ENCODE assay signal across 23 cellular contexts in the genomic region with DNA sequence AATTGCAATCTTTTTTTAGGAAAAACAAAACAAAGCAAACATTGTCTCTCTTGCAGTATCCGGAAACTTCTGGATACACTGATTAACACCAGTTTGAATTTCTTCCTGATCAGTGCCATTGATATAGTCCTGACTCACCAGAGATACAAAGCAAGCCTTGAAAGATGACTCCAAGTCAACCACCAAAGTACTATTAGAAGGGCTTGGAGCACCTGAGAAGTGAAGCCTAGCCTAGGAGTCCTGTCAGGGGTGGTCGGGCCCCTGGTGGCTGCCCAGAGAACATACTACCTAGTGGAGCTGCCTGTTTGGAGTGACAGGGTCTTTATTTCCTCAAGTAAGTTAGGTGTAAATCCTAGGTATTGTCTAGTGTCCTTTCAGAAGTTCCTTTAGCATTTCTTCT.
DNase-seq lines count a peak whose midpoint lies in the region; ATAC-seq, FAIRE-seq and TF ChIP-seq lines count a peak whose summit lies in the region.
"Had no signal": no experiment of that assay in that cellular context is flagged by ENCODE, and none has a peak within 500 bp of the region (broad histone marks: within the 10 kb centered on the region; RNA-seq: fewer than 3 reads in every experiment).

No MANE protein-coding gene starts in this region.

- no peak overlapping the region for H4K91ac ChIP-seq in H1 (replicated peaks; ENCODE audit: insufficient read length, low read length)

- no peaks in the 10 kb centered on the region for H3K79me2 ChIP-seq in HepG2 (ENCODE audit: insufficient read depth, low read length)
- H3K79me2 ChIP-seq in H1 (ENCODE audit: control insufficient read depth in 1 of 2, insufficient read depth in 2 of 2, low read length in 2 of 2), result no peaks in the 10 kb centered on the region

- no peak for TF ChIP-seq POLR2A in HepG2 (IDR thresholded peaks at IDR 0.05; ENCODE audit: insufficient read depth in 1 of 2, low read depth in 2 of 2, low read length in 2 of 2)
- no peak for TF ChIP-seq POLR2A in right lobe of liver (IDR thresholded peaks at IDR 0.05)
- TF ChIP-seq POLR2A in NB4 (IDR thresholded peaks at IDR 0.05; ENCODE audit: extremely low read depth, insufficient read length), result no peak
- no peak for TF ChIP-seq POLR2A in H1 (IDR thresholded peaks at IDR 0.05; ENCODE audit: control extremely low read depth in 1 of 2, low read depth in 2 of 2, low read length in 2 of 2)
- TF ChIP-seq POLR2A in heart left ventricle (IDR thresholded peaks at IDR 0.05), result no peak

- FAIRE-seq in HepG2 (lab: Jason Lieb, UNC) (no peak), H1 (lab: Jason Lieb, UNC) (no peak)

- H2BK12ac ChIP-seq in H1 (ENCODE audit: low read depth, low read length), result no peak overlapping the region

- H3K4ac ChIP-seq in H1 (replicated peaks; ENCODE audit: insufficient read length, low read depth, low read length), result no peak overlapping the region

- no peak overlapping the region for H2AK5ac ChIP-seq in H1 (ENCODE audit: low read depth, low read length)

- CTCF ChIA-PET in HepG2 (lab: Yijun Ruan, JAX; ENCODE audit: low intra/inter-chr PET ratio, low total read pairs) (no interaction called here), H1 (lab: Charles Lee; ENCODE audit: partially characterized antibody) (interaction anchor here (0.7 to 0.8 kb wide), 2 partner anchors 15 to 63 kb away, joined by 3 read pairs; no protein-coding TSS in a partner anchor)

- TF ChIP-seq EP300 in HepG2 (IDR thresholded peaks at IDR 0.05; ENCODE audit: low read depth in 2 of 2, low read length in 2 of 2), result no peak
- TF ChIP-seq EP300 in HepG2 (CRISPR knock-in tag; IDR thresholded peaks at IDR 0.05; ENCODE audit: borderline replicate concordance), result no peak
- no peak for TF ChIP-seq EP300 in H1 (IDR thresholded peaks at IDR 0.05; ENCODE audit: borderline replicate concordance in 1 of 2, low read depth in 2 of 2, low read length in 2 of 2)

- H3K36me3 Mint-ChIP-seq in type B pancreatic cell, result no peaks in the 10 kb centered on the region
- H3K36me3 Mint-ChIP-seq: activated naive CD8-positive, alpha-beta T cell treated with anti-CD3 and anti-CD28 coated beads for 36 hours had no signal

- BruUV-seq in HepG2 (replicated peaks; lab: Mats Ljungman, UMichigan), result no TSS peak

- no peak overlapping the region for H3K18ac ChIP-seq in H1 (ENCODE audit: extremely low read depth, low read length)

- intact Hi-C loops in HepG2 (cut with micrococcal nuclease; ENCODE audit: unreplicated experiment) (no loop called here), right lobe of liver (cut with DNase I) (no loop called here), heart left ventricle (cut with DNase I) (no loop called here)

- no peak overlapping the region for H3K14ac ChIP-seq in H1 (ENCODE audit: insufficient read length)

- in situ Hi-C loops in HepG2 (cut with HindIII; ENCODE audit: extremely low pct_ligation_motif_present, low pct_unique_long_range_greater_than_20kb), result no loop called here

- TF ChIP-seq CTCF in HepG2 (CRISPR knock-in tag; IDR thresholded peaks at IDR 0.05), result no peak
- TF ChIP-seq CTCF in right lobe of liver (IDR thresholded peaks at IDR 0.05), result no peak
- no peak for TF ChIP-seq CTCF in NB4 (IDR thresholded peaks at IDR 0.05; ENCODE audit: low read depth, low read length)
- peak; percentile 16 to 49 (median 38); a peak in 3 of 4 replicates for TF ChIP-seq CTCF in H1 (IDR thresholded peaks at IDR 0.05; ENCODE audit: control extremely low read depth in 1 of 3, insufficient read depth in 1 of 3, low read depth in 1 of 3, low read length in 3 of 3)
- TF ChIP-seq CTCF in type B pancreatic cell (conservative IDR thresholded peaks at IDR 0.05), result peak; percentile 29
- TF ChIP-seq CTCF in heart left ventricle (IDR thresholded peaks at IDR 0.05), result no peak

- no peaks in the 10 kb centered on the region for H3K23me2 ChIP-seq in H1 (ENCODE audit: low read depth, low read length)

- no peak overlapping the region for H3K23ac ChIP-seq in H1 (ENCODE audit: insufficient read length)

- DNase-seq in HepG2 (ENCODE audit: low spot score) (no peak), right lobe of liver (no peak), NB4 (ENCODE audit: low read depth) (peak; percentile 4), H1 (ENCODE audit: low read depth in 1 of 2, low spot score in 2 of 2) (no peak), type B pancreatic cell (ENCODE audit: extremely low spot score, unreplicated experiment) (no peak), heart left ventricle (no peak)
- DNase-seq in stimulated activated naive CD4-positive, alpha-beta T cell treated with Interleukin-2 at 50 U/mL for 16 hours (lab: John Stamatoyannopoulos, UW), result no peak
- DNase-seq: ACHN; activated naive CD8-positive, alpha-beta T cell treated with anti-CD3 and anti-CD28 coated beads for 36 hours; C1 segment of cervical spinal cord; effector memory CD4-positive, alpha-beta T cell; IMR-90; left ventricle myocardium inferior; MM.1S; mucosa of descending colon; NCI-H1694 treated with DMSO at 0.1 percent for 48 hours; OCI-M1; tibial artery had no signal

- H3K36me3 ChIP-seq in HepG2 (replicated peaks in 1 of 2; ENCODE audit: control insufficient read depth in 1 of 2, insufficient read depth in 2 of 2, low read length in 2 of 2), result no peaks in the 10 kb centered on the region
- no peaks in the 10 kb centered on the region for H3K36me3 ChIP-seq in right lobe of liver
- no peaks in the 10 kb centered on the region for H3K36me3 ChIP-seq in H1 (ENCODE audit: control insufficient read depth in 2 of 4, insufficient read depth in 4 of 4, low read length in 3 of 4)
- H3K36me3 ChIP-seq in heart left ventricle, result no peaks in the 10 kb centered on the region
- H3K36me3 ChIP-seq: left ventricle myocardium inferior, tibial artery had no signal

- H3K4me2 ChIP-seq in HepG2 (ENCODE audit: low read depth, low read length) (no peak overlapping the region), H1 (ENCODE audit: insufficient read depth in 1 of 2, low read depth in 2 of 2, low read length in 2 of 2) (no peak overlapping the region)

- H3K27me3 ChIP-seq in HepG2 (ENCODE audit: control insufficient read depth in 1 of 2, insufficient read depth in 2 of 2, low read length in 2 of 2) (no peaks in the 10 kb centered on the region), right lobe of liver (no peaks in the 10 kb centered on the region), H1 (replicated peaks in 1 of 4; ENCODE audit: control insufficient read depth in 3 of 4, extremely low read depth in 1 of 4, insufficient read depth in 3 of 4, low read length in 3 of 4) (no peaks in the 10 kb centered on the region), heart left ventricle (peaks cover 0 to 11% (median 0%) of the 10 kb centered on the region in 9 donors)
- H3K27me3 ChIP-seq: tibial artery had no signal

- no peak overlapping the region for H4K8ac ChIP-seq in H1 (ENCODE audit: extremely low read depth, insufficient read depth, low read length)

- H2BK15ac ChIP-seq in H1 (ENCODE audit: low read length), result no peak overlapping the region

- ATAC-seq in HepG2 (peak; percentile 50; the same call in 1 of the 3 replicates), right lobe of liver (no peak), HG02759 (IDR thresholded peaks at IDR 0.05; ENCODE audit: unreplicated experiment) (no peak), heart left ventricle (no peak)
- ATAC-seq: mucosa of descending colon had no signal

- H3K4me3 ChIP-seq in HepG2 (replicated peaks in 1 of 3; ENCODE audit: insufficient read depth in 1 of 3, low read depth in 2 of 3, low read length in 3 of 3), result no peak overlapping the region
- no peak overlapping the region for H3K4me3 ChIP-seq in right lobe of liver
- H3K4me3 ChIP-seq in NB4 (ENCODE audit: low read depth, low read length), result no peak overlapping the region
- H3K4me3 ChIP-seq in H1 (ENCODE audit: extremely low read depth in 1 of 4, insufficient read depth in 2 of 4, low read depth in 3 of 4, low read length in 4 of 4), result no peak overlapping the region
- H3K4me3 ChIP-seq in heart left ventricle, result no peak overlapping the region
- H3K4me3 ChIP-seq: left ventricle myocardium inferior, mucosa of descending colon, tibial artery had no signal

- H3K9me3 ChIP-seq in HepG2 (ENCODE audit: low read length) (no peaks in the 10 kb centered on the region), right lobe of liver (no peaks in the 10 kb centered on the region), H1 (ENCODE audit: insufficient read depth in 2 of 2, low read depth in 1 of 2, low read length in 1 of 2) (no peaks in the 10 kb centered on the region), heart left ventricle (no peaks in the 10 kb centered on the region)
- H3K9me3 ChIP-seq: left ventricle myocardium inferior, mucosa of descending colon, tibial artery had no signal

- H3K4me1 Mint-ChIP-seq in type B pancreatic cell (ENCODE audit: unreplicated experiment), result no peaks in the 10 kb centered on the region
- H3K4me1 Mint-ChIP-seq: neural crest cell had no signal

- H3K4me1 ChIP-seq in HepG2 (ENCODE audit: insufficient read depth, low read length) (no peaks in the 10 kb centered on the region), right lobe of liver (no peaks in the 10 kb centered on the region), H1 (replicated peaks in 1 of 4; ENCODE audit: control insufficient read depth in 3 of 4, insufficient read depth in 4 of 4, low read length in 3 of 4) (no peaks in the 10 kb centered on the region), heart left ventricle (no peaks in the 10 kb centered on the region)
- H3K4me1 ChIP-seq: left ventricle myocardium inferior, tibial artery had no signal

- TF ChIP-seq RAD21 in HepG2 (CRISPR knock-in tag; IDR thresholded peaks at IDR 0.05) (no peak), H1 (IDR thresholded peaks at IDR 0.05 in 1 of 2, conservative IDR thresholded peaks at IDR 0.05 in 1 of 2; ENCODE audit: low read depth in 2 of 2, low read length in 2 of 2) (peak; percentile 24 to 43; a peak in 2 of 4 replicates)

- H3K27ac ChIP-seq in HepG2 (ENCODE audit: extremely low read length, insufficient read depth, low read length), result no peak overlapping the region
- no peak overlapping the region for H3K27ac ChIP-seq in right lobe of liver
- no peak overlapping the region for H3K27ac ChIP-seq in H1 (ENCODE audit: low read depth, low read length)
- no peak overlapping the region for H3K27ac ChIP-seq in heart left ventricle
- H3K27ac ChIP-seq: left ventricle myocardium inferior, tibial artery had no signal

- no peak overlapping the region for H3K27ac Mint-ChIP-seq in type B pancreatic cell
- H3K27ac Mint-ChIP-seq: activated naive CD8-positive, alpha-beta T cell treated with anti-CD3 and anti-CD28 coated beads for 36 hours; activated T-helper 1 cell treated with anti-CD3 and anti-CD28 coated beads, Interleukin-12 subunit alpha, Interleukin-12 subunit beta, Interleukin-2, Interleukin-4 antibody, amounts not matched to agents 30 ng/mL and 10 ng/mL and 1 ng/mL, durations not matched to agents 14 hours and 24 hours and 36 hours; progenitor cell of endocrine pancreas; stimulated activated naive CD8-positive, alpha-beta T cell treated with anti-CD3 and anti-CD28 coated beads, Interleukin-15, Interleukin-2, amounts not matched to agents 100 ng/mL and 50 ng/mL, for 24 hours had no signal

- WGBS in HepG2 (ENCODE audit: low lambda C conversion rate), result 75% methylated on average over 1 of the region's 2 CpGs
- WGBS in right lobe of liver (ENCODE audit: insufficient coverage, low coverage, low lambda C conversion rate, missing lambda C conversion rate), result 42% methylated on average over 2 of the region's 2 CpGs
- 100% methylated on average over 1 of the region's 2 CpGs; no CpG with 5 or more reads in 1 of the 2 experiments for WGBS in H1 (ENCODE audit: extremely low coverage in 1 of 2, insufficient coverage in 1 of 2, insufficient read length in 1 of 2, insufficient replicate concordance in 2 of 2, low coverage in 1 of 2, low lambda C conversion rate in 2 of 2, missing lambda C conversion rate in 1 of 2), 2 experiments
- 63 to 72% (median 66%) methylated on average over 2 of the region's 2 CpGs for WGBS in heart left ventricle, 4 donors

- H3K4me3 Mint-ChIP-seq in type B pancreatic cell, result no peak overlapping the region
- H3K4me3 Mint-ChIP-seq: activated naive CD8-positive, alpha-beta T cell treated with anti-CD3 and anti-CD28 coated beads for 36 hours; activated T-helper 1 cell treated with anti-CD3 and anti-CD28 coated beads, Interleukin-12 subunit alpha, Interleukin-12 subunit beta, Interleukin-2, Interleukin-4 antibody, amounts not matched to agents 30 ng/mL and 10 ng/mL and 1 ng/mL, durations not matched to agents 14 hours and 24 hours and 36 hours; neural crest cell; stimulated activated naive CD8-positive, alpha-beta T cell treated with anti-CD3 and anti-CD28 coated beads, Interleukin-15, Interleukin-2, amounts not matched to agents 100 ng/mL and 50 ng/mL, for 24 hours had no signal

- POLR2A ChIA-PET in HepG2 (lab: Yijun Ruan, JAX), result interaction anchor here (0.7 kb wide), 1 partner anchor 300 kb away, joined by 4 read pairs; no protein-coding TSS in a partner anchor
- POLR2A ChIA-PET in H1 (lab: Charles Lee; ENCODE audit: partially characterized antibody), result no interaction called here

- no peaks in the 10 kb centered on the region for H3K27me3 Mint-ChIP-seq in type B pancreatic cell
- H3K27me3 Mint-ChIP-seq: activated naive CD8-positive, alpha-beta T cell treated with anti-CD3 and anti-CD28 coated beads for 36 hours; progenitor cell of endocrine pancreas; stimulated activated naive CD8-positive, alpha-beta T cell treated with anti-CD3 and anti-CD28 coated beads, Interleukin-15, Interleukin-2, amounts not matched to agents 100 ng/mL and 50 ng/mL, for 24 hours had no signal

- no peak overlapping the region for H2BK5ac ChIP-seq in H1 (ENCODE audit: low read depth, low read length)

- H2BK120ac ChIP-seq in H1 (replicated peaks; ENCODE audit: low read depth, low read length), result no peak overlapping the region

- no peak overlapping the region for H2AFZ ChIP-seq in HepG2 (ENCODE audit: low read length)
- no peak overlapping the region for H2AFZ ChIP-seq in H1 (ENCODE audit: low read length)

- peaks cover 6% of the 10 kb centered on the region for H3K9me3 Mint-ChIP-seq in type B pancreatic cell
- H3K9me3 Mint-ChIP-seq: activated naive CD8-positive, alpha-beta T cell treated with anti-CD3 and anti-CD28 coated beads for 36 hours; activated T-helper 1 cell treated with anti-CD3 and anti-CD28 coated beads, Interleukin-12 subunit alpha, Interleukin-12 subunit beta, Interleukin-2, Interleukin-4 antibody, amounts not matched to agents 30 ng/mL and 10 ng/mL and 1 ng/mL, durations not matched to agents 14 hours and 24 hours and 36 hours; stimulated activated naive CD8-positive, alpha-beta T cell treated with anti-CD3 and anti-CD28 coated beads, Interleukin-15, Interleukin-2, amounts not matched to agents 100 ng/mL and 50 ng/mL, for 24 hours had no signal

- no peaks in the 10 kb centered on the region for H3K79me1 ChIP-seq in H1 (ENCODE audit: low read depth, low read length)

- H3K56ac ChIP-seq in H1 (replicated peaks; ENCODE audit: insufficient read length, low read depth, low read length), result no peak overlapping the region

- H4K20me1 ChIP-seq in HepG2 (ENCODE audit: insufficient read depth, low read length) (no peaks in the 10 kb centered on the region), H1 (replicated peaks in 1 of 2; ENCODE audit: control insufficient read depth in 1 of 2, insufficient read depth in 2 of 2, low read length in 2 of 2) (no peaks in the 10 kb centered on the region)

- H4K5ac ChIP-seq in H1 (ENCODE audit: insufficient read length, low read depth, low read length), result no peak overlapping the region

- H2BK20ac ChIP-seq in H1 (ENCODE audit: low read length), result no peak overlapping the region

- H3K9ac ChIP-seq in HepG2 (ENCODE audit: insufficient read depth, low read depth, low read length) (no peak overlapping the region), H1 (replicated peaks in 1 of 4; ENCODE audit: extremely low read depth in 1 of 4, low read depth in 3 of 4, low read length in 3 of 4) (no peak overlapping the region)

Comparison
In these comparisons a context has a peak if more than half of its experiments do, and no peak if none do; other contexts are left out.
1. CTCF ChIP-seq: peak in H1 (3 of 3) and type B pancreatic cell (single experiment); none in HepG2 (single experiment), right lobe of liver (0 of 4), NB4 (single experiment) and heart left ventricle (0 of 12).
2. Of the 41 proteins assayed by ChIP-seq in both HepG2 and H1: peak only in HepG2: none; only in H1: CTCF and RAD21; in both: none; in neither: 39.